Comparison of ENCODE assay signal across 1 cellular context in the genomic region with DNA sequence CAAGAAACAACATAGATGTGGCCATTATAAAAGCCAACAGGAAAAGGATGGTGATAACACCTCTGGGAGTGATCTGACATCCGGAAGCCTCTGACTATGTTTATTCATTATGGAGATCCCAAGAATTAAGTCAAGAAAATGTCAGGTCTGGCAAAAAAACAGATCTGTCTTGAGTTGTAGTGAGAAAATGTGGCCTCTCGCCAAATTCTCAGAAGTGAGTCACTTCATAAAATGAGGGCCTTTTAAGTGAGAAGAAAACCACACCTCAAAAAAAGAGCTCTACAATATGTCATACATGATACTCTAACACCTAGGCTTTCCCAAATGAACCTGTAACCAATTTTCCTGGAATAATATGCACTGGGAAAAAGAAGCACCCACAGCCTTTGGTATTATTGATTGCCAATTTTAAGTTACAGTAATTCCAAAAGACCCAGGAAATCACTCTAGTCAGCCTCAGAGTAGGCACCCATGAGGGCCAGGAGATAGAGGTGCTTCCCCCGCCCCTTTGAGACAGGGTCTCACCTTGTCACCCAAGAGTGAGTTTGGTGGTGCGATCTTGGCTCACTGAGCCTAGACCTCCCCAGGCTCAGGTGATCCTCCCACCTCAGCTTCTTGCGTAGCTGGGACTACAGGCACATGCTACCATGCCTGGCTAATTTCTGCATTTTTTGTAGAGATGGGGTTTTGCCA.
TF ChIP-seq lines count a peak whose summit lies in the region.

No MANE protein-coding gene starts in this region.

TF ChIP-seq in HepG2, 621 proteins besides CTCF, POLR2A, EP300 and RAD21:
- TF ChIP-seq GATA4 (IDR thresholded peaks at IDR 0.05; ENCODE audit: borderline replicate concordance, low read depth), result no peak
